In the genomic region with DNA sequence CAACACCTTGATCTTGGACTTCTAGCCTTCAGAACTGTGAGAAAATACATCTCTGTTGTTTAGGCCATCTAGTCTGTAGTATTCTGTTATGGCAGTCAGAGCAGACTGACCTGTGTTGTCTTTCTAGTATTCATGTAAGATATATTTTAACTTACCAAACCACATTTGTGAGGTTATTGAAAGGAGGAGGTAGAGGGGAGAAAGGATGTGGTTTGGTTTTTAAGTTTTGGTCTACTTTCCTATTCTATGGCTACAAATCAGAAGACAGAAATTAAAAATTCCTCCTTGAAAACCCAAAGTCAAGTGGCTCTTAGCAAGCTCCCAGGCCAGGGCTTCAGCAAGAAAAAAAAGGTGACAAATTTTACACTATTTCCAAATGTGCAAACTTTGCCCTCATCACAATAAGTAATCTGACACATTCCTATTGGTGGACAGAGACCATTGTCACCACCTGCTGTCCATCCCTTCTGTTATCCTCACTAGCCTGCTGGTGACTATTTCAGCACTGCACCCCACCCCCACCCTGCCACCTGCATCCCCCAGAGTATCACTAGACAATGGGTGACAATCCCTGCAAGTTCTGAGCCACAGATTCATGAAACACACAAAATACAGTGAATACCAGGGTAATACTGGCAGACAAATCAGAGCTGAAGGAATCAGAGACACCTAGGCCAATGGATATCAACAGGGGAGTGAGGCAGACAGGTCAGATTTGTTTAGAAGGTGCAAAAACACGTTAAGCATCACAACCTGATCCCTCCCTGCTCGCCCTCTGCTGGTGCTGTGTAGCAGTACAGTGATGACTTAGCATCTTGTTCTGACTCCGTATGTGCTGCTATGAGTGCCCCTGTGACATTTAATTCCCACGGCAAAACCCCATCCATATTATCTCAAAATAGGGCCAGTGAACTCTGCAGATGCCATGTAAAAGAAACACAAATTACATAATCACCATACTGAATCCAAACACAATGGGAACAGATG, we compare ENCODE assay signal across 8 cellular contexts.
DNase-seq lines count a peak whose midpoint lies in the region; TF ChIP-seq lines count a peak whose summit lies in the region.

No MANE protein-coding gene starts in this region.

- TF ChIP-seq POLR2A in NB4 (IDR thresholded peaks at IDR 0.05; ENCODE audit: extremely low read depth, insufficient read length) = no peak

- H3K27me3 ChIP-seq in HAP-1 (ENCODE audit: low read depth) = no peaks in the 10 kb centered on the region

- no peak overlapping the region for H3K4me3 ChIP-seq in HAP-1
- H3K4me3 ChIP-seq in NB4 (ENCODE audit: low read depth, low read length) = no peak overlapping the region
- no peak overlapping the region for H3K4me3 ChIP-seq in fibroblast of mammary gland (ENCODE audit: control insufficient read depth, low read depth, low read length)

- H3K4me1 ChIP-seq in HAP-1 = no peaks in the 10 kb centered on the region

- DNase-seq in NCI-H1694 (lab: John Stamatoyannopoulos, UW) (peak; percentile 5), NCI-H1694 treated with DMSO at 0.1 percent for 48 hours (lab: John Stamatoyannopoulos, UW) (no peak), HAP-1 (ENCODE audit: low spot score in 2 of 2) (peak; percentile 8 to 63), NB4 (ENCODE audit: low read depth) (peak; percentile 39), fibroblast of mammary gland (ENCODE audit: low read depth) (peak; percentile 43), medulla oblongata (ENCODE audit: extremely low spot score) (no peak)
- DNase-seq in activated CD8-positive, alpha-beta memory T cell treated with anti-CD3 and anti-CD28 coated beads for 4 hours (ENCODE audit: low read depth in 2 of 2) = peak; percentile 8 to 10
- DNase-seq in stimulated activated CD4-positive, alpha-beta T cell treated with anti-CD3 and anti-CD28 coated beads, Interleukin-15, amount 100 ng/mL, for 24 hours = peak; percentile 74

- no peaks in the 10 kb centered on the region for H3K9me3 ChIP-seq in HAP-1

- TF ChIP-seq CTCF in NB4 (IDR thresholded peaks at IDR 0.05; ENCODE audit: low read depth, low read length) = peak; percentile 58
- peak; percentile 69 for TF ChIP-seq CTCF in fibroblast of mammary gland (conservative IDR thresholded peaks at IDR 0.05; ENCODE audit: control insufficient read depth, insufficient read depth, low read depth, low read length)

- H3K36me3 ChIP-seq in HAP-1 (replicated peaks) = no peaks in the 10 kb centered on the region

- in situ Hi-C loops in HAP-1 (cut with MboI; ENCODE audit: low sequenced_read_pairs) = no loop called here

Comparison
In these comparisons a context has a peak if more than half of its experiments do, and no peak if none do; other contexts are left out.
1. DNase-seq: peak in NCI-H1694 (single experiment), HAP-1 (2 of 2), NB4 (single experiment), activated CD8-positive, alpha-beta memory T cell treated with anti-CD3 and anti-CD28 coated beads for 4 hours (2 of 2), fibroblast of mammary gland (single experiment) and stimulated activated CD4-positive, alpha-beta T cell treated with anti-CD3 and anti-CD28 coated beads, Interleukin-15, amount 100 ng/mL, for 24 hours (single experiment); none in NCI-H1694 treated with DMSO at 0.1 percent for 48 hours (single experiment) and medulla oblongata (single experiment).